1 cellular context compared by ENCODE assay signal in the genomic region with DNA sequence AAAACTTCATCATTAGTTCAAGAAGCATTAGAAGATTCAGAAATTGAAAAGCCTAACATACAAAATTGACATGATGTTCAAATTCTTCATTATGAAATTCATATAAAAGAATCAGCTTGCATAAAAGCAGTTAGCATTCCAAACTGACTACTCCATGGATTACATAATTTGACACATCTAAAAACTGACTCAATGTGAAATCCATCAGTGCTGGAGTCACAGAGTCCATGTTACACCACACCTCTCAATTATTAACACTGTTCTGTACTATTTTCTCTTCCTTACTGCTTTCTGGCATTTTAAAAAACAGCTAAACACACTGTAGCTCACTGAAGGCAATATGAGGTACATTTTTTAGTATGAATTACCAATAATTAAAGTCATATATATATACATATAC.
TF ChIP-seq lines count a peak whose summit lies in the region.

No MANE protein-coding gene starts in this region.

TF ChIP-seq in SK-N-SH, 30 proteins besides CTCF, POLR2A, EP300 and RAD21 (continued from another document):
- TF ChIP-seq, protein P1, sequence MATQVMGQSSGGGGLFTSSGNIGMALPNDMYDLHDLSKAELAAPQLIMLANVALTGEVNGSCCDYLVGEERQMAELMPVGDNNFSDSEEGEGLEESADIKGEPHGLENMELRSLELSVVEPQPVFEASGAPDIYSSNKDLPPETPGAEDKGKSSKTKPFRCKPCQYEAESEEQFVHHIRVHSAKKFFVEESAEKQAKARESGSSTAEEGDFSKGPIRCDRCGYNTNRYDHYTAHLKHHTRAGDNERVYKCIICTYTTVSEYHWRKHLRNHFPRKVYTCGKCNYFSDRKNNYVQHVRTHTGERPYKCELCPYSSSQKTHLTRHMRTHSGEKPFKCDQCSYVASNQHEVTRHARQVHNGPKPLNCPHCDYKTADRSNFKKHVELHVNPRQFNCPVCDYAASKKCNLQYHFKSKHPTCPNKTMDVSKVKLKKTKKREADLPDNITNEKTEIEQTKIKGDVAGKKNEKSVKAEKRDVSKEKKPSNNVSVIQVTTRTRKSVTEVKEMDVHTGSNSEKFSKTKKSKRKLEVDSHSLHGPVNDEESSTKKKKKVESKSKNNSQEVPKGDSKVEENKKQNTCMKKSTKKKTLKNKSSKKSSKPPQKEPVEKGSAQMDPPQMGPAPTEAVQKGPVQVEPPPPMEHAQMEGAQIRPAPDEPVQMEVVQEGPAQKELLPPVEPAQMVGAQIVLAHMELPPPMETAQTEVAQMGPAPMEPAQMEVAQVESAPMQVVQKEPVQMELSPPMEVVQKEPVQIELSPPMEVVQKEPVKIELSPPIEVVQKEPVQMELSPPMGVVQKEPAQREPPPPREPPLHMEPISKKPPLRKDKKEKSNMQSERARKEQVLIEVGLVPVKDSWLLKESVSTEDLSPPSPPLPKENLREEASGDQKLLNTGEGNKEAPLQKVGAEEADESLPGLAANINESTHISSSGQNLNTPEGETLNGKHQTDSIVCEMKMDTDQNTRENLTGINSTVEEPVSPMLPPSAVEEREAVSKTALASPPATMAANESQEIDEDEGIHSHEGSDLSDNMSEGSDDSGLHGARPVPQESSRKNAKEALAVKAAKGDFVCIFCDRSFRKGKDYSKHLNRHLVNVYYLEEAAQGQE (IDR thresholded peaks at IDR 0.05; ENCODE audit: low read depth, low read length) = no peak
- TF ChIP-seq TCF12 (IDR thresholded peaks at IDR 0.05) = no peak
- TF ChIP-seq FOXM1 (IDR thresholded peaks at IDR 0.05; ENCODE audit: low read depth) = no peak
- no peak for TF ChIP-seq MEF2A (IDR thresholded peaks at IDR 0.05; ENCODE audit: borderline replicate concordance, low read depth)
- no peak for TF ChIP-seq MXI1 (IDR thresholded peaks at IDR 0.05; ENCODE audit: low read depth, low read length)
- no peak for TF ChIP-seq TEAD4 (IDR thresholded peaks at IDR 0.05; ENCODE audit: borderline replicate concordance, insufficient read depth)
- no peak for TF ChIP-seq TAF1 (IDR thresholded peaks at IDR 0.05; ENCODE audit: borderline replicate concordance, low read depth, low read length)
- no peak for TF ChIP-seq SMC3 (IDR thresholded peaks at IDR 0.05; ENCODE audit: low read depth, low read length)
- TF ChIP-seq FOSL2 (IDR thresholded peaks at IDR 0.05; ENCODE audit: borderline replicate concordance, low read depth) = no peak
- TF ChIP-seq GATA2 (CRISPR knock-in tag; IDR thresholded peaks at IDR 0.05) = no peak
- TF ChIP-seq CHD2 (IDR thresholded peaks at IDR 0.05; ENCODE audit: low read length, partially characterized antibody) = no peak
